12 cellular contexts compared by ENCODE assay signal in genomic region chr15:51576911-51577500, GRCh38. TPM values are rescaled to one million over a fixed set of nuclear protein-coding genes. Genes with fewer than 3 reads are reported as not detected.
A peak's percentile ranks its signal among the peaks of the same experiment; 100 is the strongest.
DNase-seq lines count a peak whose midpoint lies in the region; ATAC-seq and TF ChIP-seq lines count a peak whose summit lies in the region.
"Had no signal": no experiment of that assay in that cellular context is flagged by ENCODE, and none has a peak within 500 bp of the region (broad histone marks: within the 10 kb centered on the region; RNA-seq: fewer than 3 reads in every experiment).

No MANE protein-coding gene starts in this region.

- dilution Hi-C loops in IMR-90 (cut with HindIII; ENCODE audit: low sequenced_read_pairs, unreplicated experiment) = no loop called here

- CTCF ChIA-PET in IMR-90 (lab: Yijun Ruan, JAX) = no interaction called here
- CTCF ChIA-PET in activated CD8-positive, alpha-beta T cell treated with anti-CD3 and anti-CD28 coated beads for 36 hours (lab: Charles Lee) = no interaction called here

- H3K4me3 Mint-ChIP-seq in activated CD8-positive, alpha-beta T cell treated with anti-CD3 and anti-CD28 coated beads for 36 hours = no peak overlapping the region
- H3K4me3 Mint-ChIP-seq: activated CD4-positive, alpha-beta T cell treated with anti-CD3 and anti-CD28 coated beads, Interleukin-2, amount 10 ng/mL, durations not matched to agents 7 days and 5 days had no signal

- no peak overlapping the region for H2AK5ac ChIP-seq in IMR-90 (ENCODE audit: low read depth, low read length)

- in situ Hi-C loops in IMR-90 (cut with MboI; ENCODE audit: low sequenced_read_pairs) = no loop called here

- H3K4me1 ChIP-seq in IMR-90 (ENCODE audit: control insufficient read depth, insufficient read depth, low read length) (peaks cover 4% of the 10 kb centered on the region), hepatocyte (ENCODE audit: insufficient read depth) (peaks cover 3% of the 10 kb centered on the region), suprapubic skin (peaks cover 20% of the 10 kb centered on the region)

- H2BK20ac ChIP-seq in IMR-90 (ENCODE audit: low read depth, low read length) = no peak overlapping the region

- no peaks in the 10 kb centered on the region for H3K27me3 ChIP-seq in IMR-90 (ENCODE audit: control insufficient read depth, insufficient read depth, low read length)
- H3K27me3 ChIP-seq in hepatocyte = no peaks in the 10 kb centered on the region
- H3K27me3 ChIP-seq in suprapubic skin = no peaks in the 10 kb centered on the region

- H3K4me2 ChIP-seq in IMR-90 (ENCODE audit: low read depth, low read length) (0 out of 2 replicates have a peak overlapping the region, but pooled peaks have one; percentile 37), hepatocyte (peak overlapping the region; percentile 9)

- H4K20me1 ChIP-seq in IMR-90 (ENCODE audit: insufficient read depth, low read length) (no peaks in the 10 kb centered on the region), hepatocyte (ENCODE audit: insufficient read depth, poor library complexity, severe bottlenecking) (no peaks in the 10 kb centered on the region)

- no peak overlapping the region for H2BK15ac ChIP-seq in IMR-90 (ENCODE audit: low read depth, low read length)

- H3K9ac ChIP-seq in IMR-90 (ENCODE audit: low read depth, low read length) = no peak overlapping the region

- TF ChIP-seq CTCF in IMR-90 (conservative IDR thresholded peaks at IDR 0.05; ENCODE audit: low read depth, low read length) = no peak
- TF ChIP-seq CTCF in hepatocyte (IDR thresholded peaks at IDR 0.05; ENCODE audit: poor library complexity) = no peak
- TF ChIP-seq CTCF in suprapubic skin (IDR thresholded peaks at IDR 0.05) = no peak
- TF ChIP-seq CTCF in activated CD8-positive, alpha-beta T cell treated with anti-CD3 and anti-CD28 coated beads for 36 hours (IDR thresholded peaks at IDR 0.05) = no peak

- H3K79me2 ChIP-seq in hepatocyte = peaks cover 13% of the 10 kb centered on the region

- TF ChIP-seq POLR2A in IMR-90 (IDR thresholded peaks at IDR 0.05; ENCODE audit: low read depth, low read length) = no peak
- TF ChIP-seq POLR2A in suprapubic skin (IDR thresholded peaks at IDR 0.05) = no peak

- DNase-seq in IMR-90 (peak; percentile 19), amniotic epithelial cell (ENCODE audit: low read depth) (peak; percentile 92), hepatocyte (ENCODE audit: low spot score) (peak; percentile 13), suprapubic skin (ENCODE audit: low spot score in 2 of 2) (no peak), T-helper 1 cell (no peak)
- no peak for DNase-seq in activated CD8-positive, alpha-beta T cell treated with anti-CD3 and anti-CD28 coated beads for 36 hours
- DNase-seq: activated CD4-positive, alpha-beta T cell treated with anti-CD3 and anti-CD28 coated beads, Interleukin-2, amount 10 ng/mL, durations not matched to agents 7 days and 5 days; amygdala; NCI-H1105 treated with DMSO at 0.1 percent for 48 hours had no signal

- no peak overlapping the region for H2AK9ac ChIP-seq in IMR-90 (replicated peaks; ENCODE audit: low read depth, low read length, poor library complexity)

- no CpG with 5 or more reads among the region's 2 CpGs for WGBS in IMR-90 (ENCODE audit: extremely low coverage in 2 of 2, insufficient read length in 1 of 2), 2 experiments
- WGBS in hepatocyte (ENCODE audit: low lambda C conversion rate, missing lambda C conversion rate) = 75% methylated on average over 2 of the region's 2 CpGs
- 54% methylated on average over 2 of the region's 2 CpGs for WGBS in suprapubic skin

- peaks cover 2% of the 10 kb centered on the region for H3K36me3 Mint-ChIP-seq in activated CD8-positive, alpha-beta T cell treated with anti-CD3 and anti-CD28 coated beads for 36 hours (ENCODE audit: low read depth)

- H4K8ac ChIP-seq in IMR-90 (ENCODE audit: low read depth in 2 of 2, low read length in 2 of 2) = no peak overlapping the region

- H3K9me3 ChIP-seq in IMR-90 (ENCODE audit: control insufficient read depth, insufficient read depth, low read length) (no peaks in the 10 kb centered on the region), hepatocyte (ENCODE audit: low read depth) (no peaks in the 10 kb centered on the region), suprapubic skin (no peaks in the 10 kb centered on the region)

- H4K5ac ChIP-seq in IMR-90 (ENCODE audit: low read depth, low read length) = no peak overlapping the region

- no peak overlapping the region for H3K23ac ChIP-seq in IMR-90 (ENCODE audit: low read depth, low read length)

- no peak for TF ChIP-seq EP300 in suprapubic skin (IDR thresholded peaks at IDR 0.05)

- intact Hi-C loops in IMR-90 (cut with micrococcal nuclease) = no loop called here
- intact Hi-C loops in activated CD8-positive, alpha-beta T cell treated with anti-CD3 and anti-CD28 coated beads for 36 hours (cut with micrococcal nuclease) = no loop called here

- H4K91ac ChIP-seq in IMR-90 (ENCODE audit: insufficient read depth, low read depth, low read length) = no peak overlapping the region

- no peak overlapping the region for H3K14ac ChIP-seq in IMR-90 (replicated peaks; ENCODE audit: low read depth, low read length)

- peaks cover 2% of the 10 kb centered on the region for H3K9me3 Mint-ChIP-seq in activated CD8-positive, alpha-beta T cell treated with anti-CD3 and anti-CD28 coated beads for 36 hours

- H3K79me1 ChIP-seq in IMR-90 (ENCODE audit: low read depth in 1 of 2, low read length in 2 of 2) = no peaks in the 10 kb centered on the region; a peak in 1 of 4 replicates

- no peak overlapping the region for H3K27ac Mint-ChIP-seq in activated CD8-positive, alpha-beta T cell treated with anti-CD3 and anti-CD28 coated beads for 36 hours
- H3K27ac Mint-ChIP-seq: activated CD4-positive, alpha-beta T cell treated with anti-CD3 and anti-CD28 coated beads, Interleukin-2, amount 10 ng/mL, durations not matched to agents 7 days and 5 days had no signal

- no peaks in the 10 kb centered on the region for H3K4me1 Mint-ChIP-seq in activated CD8-positive, alpha-beta T cell treated with anti-CD3 and anti-CD28 coated beads for 36 hours (ENCODE audit: low read depth)
- H3K4me1 Mint-ChIP-seq: activated CD4-positive, alpha-beta T cell treated with anti-CD3 and anti-CD28 coated beads, Interleukin-2, amount 10 ng/mL, durations not matched to agents 7 days and 5 days had no signal

- no peak overlapping the region for H2BK120ac ChIP-seq in IMR-90 (ENCODE audit: low read depth, low read length)

- H3K36me3 ChIP-seq in IMR-90 (ENCODE audit: control insufficient read depth, insufficient read depth, low read length) (no peaks in the 10 kb centered on the region), hepatocyte (replicated peaks; ENCODE audit: insufficient read depth, low read depth) (no peaks in the 10 kb centered on the region), suprapubic skin (no peaks in the 10 kb centered on the region)

- POLR2A ChIA-PET in IMR-90 (lab: Charles Lee; ENCODE audit: unreplicated experiment) = no interaction called here
- POLR2A ChIA-PET in activated CD8-positive, alpha-beta T cell treated with anti-CD3 and anti-CD28 coated beads for 36 hours (lab: Charles Lee) = no interaction called here

- no peak overlapping the region for H2BK5ac ChIP-seq in IMR-90 (ENCODE audit: low read depth, low read length, poor library complexity, severe bottlenecking)

- H3K27me3 Mint-ChIP-seq in activated CD8-positive, alpha-beta T cell treated with anti-CD3 and anti-CD28 coated beads for 36 hours = no peaks in the 10 kb centered on the region
- H3K27me3 Mint-ChIP-seq: activated CD4-positive, alpha-beta T cell treated with anti-CD3 and anti-CD28 coated beads, Interleukin-2, amount 10 ng/mL, durations not matched to agents 7 days and 5 days had no signal

- no peaks in the 10 kb centered on the region for H3K9me1 ChIP-seq in IMR-90 (ENCODE audit: insufficient read depth, low read length)

- TF ChIP-seq RAD21 in IMR-90 (IDR thresholded peaks at IDR 0.05; ENCODE audit: low read length) = no peak

- no TSS peak for BruUV-seq in IMR-90 (replicated peaks; lab: Mats Ljungman, UMichigan)

- no peaks in the 10 kb centered on the region for H3K9me2 ChIP-seq in hepatocyte (replicated peaks; ENCODE audit: insufficient read depth)

- no peak overlapping the region for H3K56ac ChIP-seq in IMR-90 (ENCODE audit: extremely low read depth, insufficient read depth, low read length)

- peak; percentile 51; the same call in 1 of the 2 replicates for ATAC-seq in IMR-90 (ENCODE audit: low read depth)
- no peak for ATAC-seq in HG03460 (IDR thresholded peaks at IDR 0.05; ENCODE audit: unreplicated experiment)
- ATAC-seq in activated CD8-positive, alpha-beta T cell treated with anti-CD3 and anti-CD28 coated beads for 36 hours = no peak
- no peak for ATAC-seq in GM18867 (IDR thresholded peaks at IDR 0.05; ENCODE audit: unreplicated experiment)
- ATAC-seq: Panc1 had no signal

- H3K4me3 ChIP-seq in IMR-90 (ENCODE audit: insufficient read depth, low read depth, low read length) (no peak overlapping the region), hepatocyte (no peak overlapping the region), suprapubic skin (no peak overlapping the region)

- no peak overlapping the region for H3K27ac ChIP-seq in IMR-90 (ENCODE audit: insufficient read depth, low read length)
- H3K27ac ChIP-seq in hepatocyte = peak overlapping the region; percentile 30
- H3K27ac ChIP-seq in suprapubic skin = peak overlapping the region; percentile 19

- no peak overlapping the region for H3K4ac ChIP-seq in IMR-90 (ENCODE audit: low read depth, low read length)

- no peak overlapping the region for H3K18ac ChIP-seq in IMR-90 (ENCODE audit: low read depth, low read length)

- H2AFZ ChIP-seq in IMR-90 (replicated peaks; ENCODE audit: low read length, poor library complexity) (no peak overlapping the region), hepatocyte (no peak overlapping the region)

TF ChIP-seq in IMR-90, 13 proteins besides CTCF, POLR2A, EP300 and RAD21:
- TF ChIP-seq CHD1 (IDR thresholded peaks at IDR 0.05; ENCODE audit: low read depth, low read length) (no peak), CEBPB (IDR thresholded peaks at IDR 0.05; ENCODE audit: low read depth, low read length) (peak; percentile 72)

RNA-seq across cellular contexts. Expression of gene DMXL2, which starts 45.6 kb away (rescaled TPM):
- total RNA-seq in IMR-90 (2012; rRNA removed) (21.9 and 34.4 TPM in 2 replicates), hepatocyte (30.8 and 31.4 TPM in 2 replicates), suprapubic skin (10 to 100 TPM in 2 of 4 donors, 1 to 10 TPM in 2; 4.1 to 32.9 (median 8.3) TPM)
- polyA plus RNA-seq in IMR-90 (2012; rRNA removed) (6.9 and 9.7 TPM in 2 replicates), hepatocyte (7.8 and 10.5 TPM in 2 replicates)
- 1.5 and 35.0 TPM in 2 replicates for polyA plus RNA-seq in IMR-90 (2012; cell fraction: cytosol; rRNA removed)
- 46.0 and 166 TPM in 2 replicates for polyA plus RNA-seq in IMR-90 (2012; cell fraction: nucleus; rRNA removed; ENCODE audit: low replicate concordance)
- total RNA-seq in activated CD8-positive, alpha-beta T cell treated with anti-CD3 and anti-CD28 coated beads for 36 hours = 1 to 10 TPM; 4.2 to 4.8 TPM

Comparison
In these comparisons a context has a peak if more than half of its experiments do, and no peak if none do; other contexts are left out.
1. DNase-seq: peak in IMR-90 (single experiment), amniotic epithelial cell (single experiment) and hepatocyte (single experiment); none in suprapubic skin (0 of 2), T-helper 1 cell (0 of 5) and activated CD8-positive, alpha-beta T cell treated with anti-CD3 and anti-CD28 coated beads for 36 hours (single experiment).